ENCODE assay signal across 1 cellular context in the genomic region with DNA sequence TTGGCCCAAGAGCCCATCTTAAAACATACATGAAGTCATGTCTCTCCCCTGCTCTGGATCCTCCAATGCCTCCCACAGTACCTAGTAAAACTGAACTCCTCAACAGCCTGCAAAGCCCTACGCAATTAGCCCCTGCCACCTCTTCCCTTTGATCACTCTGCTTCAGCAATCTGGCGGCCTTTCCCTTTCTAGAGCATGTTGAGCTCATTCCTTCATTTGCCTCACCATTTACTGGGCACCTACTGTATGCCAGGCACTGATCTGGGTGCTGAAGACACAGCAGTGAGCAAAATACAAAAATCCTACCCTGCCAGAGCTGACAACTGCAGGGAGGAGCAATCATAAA.
TF ChIP-seq lines count a peak whose summit lies in the region.

No MANE protein-coding gene starts in this region.

TF ChIP-seq in HEK293, 187 proteins besides CTCF, POLR2A, EP300 and RAD21:
- TF ChIP-seq PRDM2 (tag by site-specific recombination; IDR thresholded peaks at IDR 0.05; ENCODE audit: borderline replicate concordance) (no peak), TCF7L2 (IDR thresholded peaks at IDR 0.05; ENCODE audit: borderline replicate concordance, low read depth, low read length) (no peak), BCL11A (tag by site-specific recombination; IDR thresholded peaks at IDR 0.05; ENCODE audit: low read depth) (no peak), ZFP3 (tag by site-specific recombination; IDR thresholded peaks at IDR 0.05; ENCODE audit: low read depth) (peak; percentile 98), ZNF677 (tag by site-specific recombination; IDR thresholded peaks at IDR 0.05) (no peak), ZNF2 (tag by site-specific recombination; IDR thresholded peaks at IDR 0.05) (no peak)
